2 cellular contexts compared by ENCODE assay signal in genomic region chr10:11721813-11722212, GRCh38.
TF ChIP-seq lines count a peak whose summit lies in the region.

No MANE protein-coding gene starts in this region.

TF ChIP-seq in liver, 16 proteins besides CTCF, POLR2A, EP300 and RAD21 (continued from another document):
- TF ChIP-seq ZBTB33 (IDR thresholded peaks at IDR 0.05) (no peak), FOXA2 (IDR thresholded peaks at IDR 0.05) (no peak), HNF4G (IDR thresholded peaks at IDR 0.05) (no peak), YY1 (IDR thresholded peaks at IDR 0.05) (no peak), HNF4A (conservative IDR thresholded peaks at IDR 0.05) (peak; percentile 46 to 50), NR2F2 (IDR thresholded peaks at IDR 0.05) (no peak), REST (IDR thresholded peaks at IDR 0.05) (no peak), JUND (IDR thresholded peaks at IDR 0.05) (no peak)

TF ChIP-seq in HepG2, 621 proteins besides CTCF, POLR2A, EP300 and RAD21 (continued from another document):
- TF ChIP-seq REST (IDR thresholded peaks at IDR 0.05; ENCODE audit: borderline replicate concordance in 1 of 2, low read depth in 1 of 2, low read length in 2 of 2) (no peak), NR3C1 (CRISPR knock-in tag; IDR thresholded peaks at IDR 0.05) (no peak), IKZF5 (CRISPR knock-in tag; IDR thresholded peaks at IDR 0.05) (no peak), PHF20 (CRISPR knock-in tag; IDR thresholded peaks at IDR 0.05) (no peak), ARID3A (IDR thresholded peaks at IDR 0.05; ENCODE audit: low read depth, low read length) (no peak), MIER3 (CRISPR knock-in tag; IDR thresholded peaks at IDR 0.05; ENCODE audit: borderline replicate concordance) (no peak), ZNF12 (CRISPR knock-in tag; IDR thresholded peaks at IDR 0.05) (no peak), ZNF691 (CRISPR knock-in tag; IDR thresholded peaks at IDR 0.05; ENCODE audit: borderline replicate concordance, low read depth) (no peak), TFDP2 (CRISPR knock-in tag; IDR thresholded peaks at IDR 0.05) (no peak), ZNF460 (CRISPR knock-in tag; IDR thresholded peaks at IDR 0.05; ENCODE audit: borderline replicate concordance) (no peak), ZNF740 (CRISPR knock-in tag; IDR thresholded peaks at IDR 0.05) (no peak), BCL6 (CRISPR knock-in tag; IDR thresholded peaks at IDR 0.05) (no peak), ZNF850 (CRISPR knock-in tag; conservative IDR thresholded peaks at IDR 0.05) (no peak), ZNF441 (CRISPR knock-in tag; IDR thresholded peaks at IDR 0.05; ENCODE audit: borderline replicate concordance) (no peak)
